19 cellular contexts compared by ENCODE assay signal in genomic region chr1:203317429-203318228, GRCh38. TPM values are rescaled to one million over a fixed set of nuclear protein-coding genes. Genes with fewer than 3 reads are reported as not detected.
A peak's percentile ranks its signal among the peaks of the same experiment; 100 is the strongest.
DNase-seq lines count a peak whose midpoint lies in the region; ATAC-seq and TF ChIP-seq lines count a peak whose summit lies in the region.
"Had no signal": no experiment of that assay in that cellular context is flagged by ENCODE, and none has a peak within 500 bp of the region (broad histone marks: within the 10 kb centered on the region; RNA-seq: fewer than 3 reads in every experiment).

No MANE protein-coding gene starts in this region.

- H3K27ac ChIP-seq in OCI-LY1 (ENCODE audit: low read depth, low read length, poor library complexity, severe bottlenecking) (peak overlapping the region; percentile 84), lower lobe of right lung (peak overlapping the region; percentile 47), thyroid gland (peak overlapping the region; percentile 62 to 69 (median 63))

- 66 to 72% methylated on average over 7 of the region's 7 CpGs for WGBS in thyroid gland, 2 donors

- no peaks in the 10 kb centered on the region for H4K20me1 ChIP-seq in OCI-LY1 (ENCODE audit: insufficient read depth, low read length)

- peak; percentile 20 for DNase-seq in NCI-H2107 treated with DMSO at 0.1 percent for 48 hours (lab: John Stamatoyannopoulos, UW; ENCODE audit: unreplicated experiment)
- DNase-seq in NCI-H2107 (lab: John Stamatoyannopoulos, UW), result no peak
- DNase-seq in lower lobe of right lung, result no peak
- peak in 1 of 2 donors; percentile 32 for DNase-seq in thyroid gland
- DNase-seq in stimulated activated naive CD8-positive, alpha-beta T cell treated with anti-CD3 and anti-CD28 coated beads, Interleukin-15, Interleukin-2, amounts not matched to agents 100 U/mL and 50 U/mL, for 24 hours, result no peak
- no peak for DNase-seq in GOT3 (lab: John Stamatoyannopoulos, UW)
- DNase-seq: activated CD4-positive, alpha-beta memory T cell treated with anti-CD3 and anti-CD28 coated beads, Interleukin-2, amount 10 ng/mL, durations not matched to agents 7 days and 5 days; activated naive CD4-positive, alpha-beta T cell treated with Interleukin-2 at 50 U/mL for 16 hours; effector memory CD8-positive, alpha-beta T cell; mesendoderm; NCI-H1930; NCI-H526 treated with DMSO at 0.1 percent for 48 hours; posterior cingulate gyrus; SHP77; T1000 had no signal

- H3K9me3 ChIP-seq in OCI-LY1 (ENCODE audit: low read length) (no peaks in the 10 kb centered on the region), lower lobe of right lung (no peaks in the 10 kb centered on the region), thyroid gland (no peaks in the 10 kb centered on the region)

- ATAC-seq in lower lobe of right lung (no peak), GM21737 (IDR thresholded peaks at IDR 0.05; ENCODE audit: unreplicated experiment) (no peak)
- ATAC-seq in stimulated activated naive CD8-positive, alpha-beta T cell treated with anti-CD3 and anti-CD28 coated beads, Interleukin-15, Interleukin-2, amounts not matched to agents 100 U/mL and 50 U/mL, for 24 hours, result no peak
- ATAC-seq: effector memory CD8-positive, alpha-beta T cell; GM23338 had no signal

- H3K4me3 ChIP-seq in OCI-LY1 (ENCODE audit: low read depth, low read length, poor library complexity, severe bottlenecking) (no peak overlapping the region), lower lobe of right lung (no peak overlapping the region), thyroid gland (replicated peaks in 1 of 3) (no peak overlapping the region)
- H3K4me3 ChIP-seq: GM23338 had no signal

- no peak overlapping the region for H3K4me2 ChIP-seq in OCI-LY1 (ENCODE audit: low read length)
- H3K4me2 ChIP-seq: GM23338 had no signal

- peaks cover 23% of the 10 kb centered on the region for H3F3A ChIP-seq in OCI-LY1 (ENCODE audit: insufficient read depth, low read length)

- H3K9ac ChIP-seq in OCI-LY1 (ENCODE audit: low read length), result peak overlapping the region; percentile 22; the same call in 1 of the 2 replicates

- no peaks in the 10 kb centered on the region for H3K9me2 ChIP-seq in OCI-LY1 (ENCODE audit: low read depth, low read length)

- no peaks in the 10 kb centered on the region for H3K79me2 ChIP-seq in OCI-LY1 (ENCODE audit: insufficient read depth, low read length)

- no peak for TF ChIP-seq CTCF in OCI-LY1 (IDR thresholded peaks at IDR 0.05; ENCODE audit: low read length)
- no peak for TF ChIP-seq CTCF in lower lobe of right lung (IDR thresholded peaks at IDR 0.05)
- no peak for TF ChIP-seq CTCF in thyroid gland (IDR thresholded peaks at IDR 0.05)

- TF ChIP-seq POLR2A in thyroid gland (IDR thresholded peaks at IDR 0.05), result no peak

- H3K36me3 ChIP-seq in OCI-LY1 (ENCODE audit: insufficient read depth, low read length) (no peaks in the 10 kb centered on the region), lower lobe of right lung (no peaks in the 10 kb centered on the region), thyroid gland (no peaks in the 10 kb centered on the region)

- intact Hi-C loops in lower lobe of right lung (cut with DNase I), result no loop called here
- intact Hi-C loops in thyroid gland (cut with DNase I), result no loop called here

- no peaks in the 10 kb centered on the region for H3K27me3 ChIP-seq in OCI-LY1 (ENCODE audit: insufficient read depth, low read length)
- no peaks in the 10 kb centered on the region for H3K27me3 ChIP-seq in lower lobe of right lung (ENCODE audit: low read depth)
- H3K27me3 ChIP-seq in thyroid gland, result no peaks in the 10 kb centered on the region

- no peak overlapping the region for H2AFZ ChIP-seq in OCI-LY1 (ENCODE audit: low read length)
- H2AFZ ChIP-seq: GM23338 had no signal

- H3K4me1 ChIP-seq in OCI-LY1 (ENCODE audit: insufficient read depth, low read length, severe bottlenecking) (peaks cover 83% of the 10 kb centered on the region), lower lobe of right lung (peaks cover 59% of the 10 kb centered on the region), thyroid gland (peaks cover 38 to 47% of the 10 kb centered on the region in 2 donors)

RNA-seq across cellular contexts. Expression of gene BTG2, which starts 12.3 kb away (rescaled TPM):
- total RNA-seq in lower lobe of right lung (96.7 TPM), thyroid gland (10 to 100 TPM; 41.9 to 82.1 (median 51.9) TPM)

RNA-seq across cellular contexts. Expression of gene FMOD, which starts 33.3 kb away (rescaled TPM):
- total RNA-seq in lower lobe of right lung, result 28.9 TPM
- 100 to 1,000 TPM in 3 of 4 donors, 10 to 100 TPM in 1; 67.7 to 173 (median 111) TPM for total RNA-seq in thyroid gland
- total RNA-seq: A172 had no signal
